In genomic region chr12:100518376-100518775, GRCh38 we compare ENCODE assay signal across 9 cellular contexts. TPM values are rescaled to one million over a fixed set of nuclear protein-coding genes. Genes with fewer than 3 reads are reported as not detected.
"Had no signal": no experiment of that assay in that cellular context is flagged by ENCODE, and none has a peak within 500 bp of the region (broad histone marks: within the 10 kb centered on the region; RNA-seq: fewer than 3 reads in every experiment).

No MANE protein-coding gene starts in this region.

- DNase-seq: GDM1, GF-D8 had no signal

- ATAC-seq: GM12878 had no signal

- H3K4me3 ChIP-seq: GM12878 had no signal

- FAIRE-seq: G401.6, GM12878, GM12891, GM12892, GM18507, GM19239 had no signal

RNA-seq across cellular contexts. Expression of gene NR1H4, which starts 44.7 kb away (rescaled TPM):
- total RNA-seq: G401, GM12878 had no signal
